Comparison of ENCODE assay signal across 9 cellular contexts in the genomic region with DNA sequence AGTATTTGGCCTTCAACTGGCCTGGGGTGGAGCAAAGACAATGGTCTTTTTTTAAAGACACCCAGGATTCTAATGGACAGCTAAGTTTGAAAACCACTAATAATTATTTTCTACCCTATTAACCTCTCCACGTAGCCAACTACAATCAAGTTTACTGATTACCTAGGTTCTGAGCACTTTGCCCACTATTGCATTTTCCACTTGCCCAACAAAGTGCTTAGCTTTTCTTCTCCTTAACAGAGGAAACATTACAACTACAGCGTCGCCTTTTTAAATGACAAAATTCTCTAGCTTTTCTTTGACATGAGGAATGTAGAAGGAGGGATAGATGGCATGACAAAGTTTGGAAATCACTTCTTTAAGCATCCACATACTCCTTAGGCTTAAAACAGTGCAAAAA. TPM values are rescaled to one million over a fixed set of nuclear protein-coding genes. Genes with fewer than 3 reads are reported as not detected.
DNase-seq lines count a peak whose midpoint lies in the region; ATAC-seq and TF ChIP-seq lines count a peak whose summit lies in the region.
"Had no signal": no experiment of that assay in that cellular context is flagged by ENCODE, and none has a peak within 500 bp of the region (broad histone marks: within the 10 kb centered on the region; RNA-seq: fewer than 3 reads in every experiment).

No MANE protein-coding gene starts in this region.

- peaks cover 62% of the 10 kb centered on the region for H3K4me1 ChIP-seq in ACC112 (ENCODE audit: control insufficient read depth, insufficient read depth, low read length, unreplicated experiment)
- H3K4me1 ChIP-seq in IMR-90 (ENCODE audit: control insufficient read depth, insufficient read depth, low read length): peaks cover 14% of the 10 kb centered on the region; the same call in 1 of the 2 replicates

- H3K27me3 ChIP-seq in ACC112 (ENCODE audit: insufficient read depth, low read length): no peaks in the 10 kb centered on the region
- no peaks in the 10 kb centered on the region for H3K27me3 ChIP-seq in IMR-90 (ENCODE audit: control insufficient read depth, insufficient read depth, low read length)

- H3K56ac ChIP-seq in IMR-90 (ENCODE audit: extremely low read depth, insufficient read depth, low read length): no peak overlapping the region

- TF ChIP-seq RAD21 in IMR-90 (IDR thresholded peaks at IDR 0.05; ENCODE audit: low read length): no peak

- no peak for DNase-seq in IMR-90
- DNase-seq in chondrocyte (ENCODE audit: low spot score): no peak
- DNase-seq in naive thymus-derived CD8-positive, alpha-beta T cell: no peak
- no peak for DNase-seq in effector CD8-positive, alpha-beta T cell (lab: John Stamatoyannopoulos, UW)
- DNase-seq in stimulated activated CD4-positive, alpha-beta T cell treated with anti-CD3 and anti-CD28 coated beads, Interleukin-15, amount 100 ng/mL, for 24 hours: no peak
- DNase-seq in NCI-H1092 treated with DMSO at 0.1 percent for 48 hours (lab: John Stamatoyannopoulos, UW): no peak

- peak overlapping the region; percentile 90 for H3K4me2 ChIP-seq in IMR-90 (ENCODE audit: low read depth, low read length)

- H3K9me3 Mint-ChIP-seq in chondrocyte (ENCODE audit: low read depth): no peaks in the 10 kb centered on the region
- no peaks in the 10 kb centered on the region for H3K9me3 Mint-ChIP-seq in naive thymus-derived CD8-positive, alpha-beta T cell

- H3K14ac ChIP-seq in IMR-90 (replicated peaks; ENCODE audit: low read depth, low read length): 0 out of 2 replicates have a peak overlapping the region, but pooled peaks have one; percentile 3

- TF ChIP-seq CTCF in IMR-90 (conservative IDR thresholded peaks at IDR 0.05; ENCODE audit: low read depth, low read length): no peak
- TF ChIP-seq CTCF in chondrocyte (IDR thresholded peaks at IDR 0.05): no peak

- no TSS peak for BruUV-seq in IMR-90 (replicated peaks; lab: Mats Ljungman, UMichigan)

- H2AK9ac ChIP-seq in IMR-90 (replicated peaks; ENCODE audit: low read depth, low read length, poor library complexity): no peak overlapping the region

- no peak overlapping the region for H2AK5ac ChIP-seq in IMR-90 (ENCODE audit: low read depth, low read length)

- peak overlapping the region; percentile 22; the same call in 1 of the 2 replicates for H3K9ac ChIP-seq in IMR-90 (ENCODE audit: low read depth, low read length)

- POLR2A ChIA-PET in IMR-90 (lab: Charles Lee; ENCODE audit: unreplicated experiment): no interaction called here
- POLR2A ChIA-PET in naive thymus-derived CD8-positive, alpha-beta T cell (lab: Charles Lee): interaction anchor here (0.6 to 2.9 kb wide), 3 partner anchors 31 to 91 kb away, joined by 3 to 7 read pairs (median 3); no protein-coding TSS in a partner anchor

- H3K36me3 ChIP-seq in ACC112 (ENCODE audit: insufficient read depth, low read length): no peaks in the 10 kb centered on the region
- H3K36me3 ChIP-seq in IMR-90 (ENCODE audit: control insufficient read depth, insufficient read depth, low read length): no peaks in the 10 kb centered on the region

- H2AFZ ChIP-seq in ACC112 (ENCODE audit: low read length, unreplicated experiment) (no peak overlapping the region), IMR-90 (replicated peaks; ENCODE audit: low read length, poor library complexity) (no peak overlapping the region)

- peak overlapping the region; percentile 98 for H3K27ac Mint-ChIP-seq in chondrocyte (ENCODE audit: unreplicated experiment)
- H3K27ac Mint-ChIP-seq in naive thymus-derived CD8-positive, alpha-beta T cell: peak overlapping the region; percentile 79 to 99 (median 98)

- H3K9me3 ChIP-seq in IMR-90 (ENCODE audit: control insufficient read depth, insufficient read depth, low read length): no peaks in the 10 kb centered on the region

- H4K91ac ChIP-seq in IMR-90 (ENCODE audit: insufficient read depth, low read depth, low read length): no peak overlapping the region

- H3K18ac ChIP-seq in IMR-90 (ENCODE audit: low read depth, low read length): no peak overlapping the region

- H3K9me1 ChIP-seq in IMR-90 (ENCODE audit: insufficient read depth, low read length): peaks cover 15% of the 10 kb centered on the region

- peaks cover 52% of the 10 kb centered on the region; the same call in 1 of the 2 replicates for H4K20me1 ChIP-seq in IMR-90 (ENCODE audit: insufficient read depth, low read length)

- peak overlapping the region; percentile 79 for H3K4me3 Mint-ChIP-seq in chondrocyte (ENCODE audit: unreplicated experiment)
- H3K4me3 Mint-ChIP-seq in naive thymus-derived CD8-positive, alpha-beta T cell: peak overlapping the region; percentile 92 to 98 (median 96)

- no peaks in the 10 kb centered on the region for H3K27me3 Mint-ChIP-seq in chondrocyte (ENCODE audit: low read depth)
- no peaks in the 10 kb centered on the region for H3K27me3 Mint-ChIP-seq in naive thymus-derived CD8-positive, alpha-beta T cell

- intact Hi-C loops in IMR-90 (cut with micrococcal nuclease): loop anchor here (2.0 to 10.0 kb wide), 4 partner anchors 130 to 865 kb away; no protein-coding TSS in a partner anchor

- in situ Hi-C loops in IMR-90 (cut with MboI; ENCODE audit: low sequenced_read_pairs): loop anchor here (10.0 to 25.0 kb wide), 2 partner anchors 152 to 1050 kb away; no protein-coding TSS in a partner anchor

- no peak for TF ChIP-seq POLR2A in IMR-90 (IDR thresholded peaks at IDR 0.05; ENCODE audit: low read depth, low read length)

- peak overlapping the region; percentile 89 for H3K4me3 ChIP-seq in ACC112 (ENCODE audit: low read depth, low read length)
- H3K4me3 ChIP-seq in IMR-90 (ENCODE audit: insufficient read depth, low read depth, low read length): peak overlapping the region; percentile 81

- H3K79me2 ChIP-seq in ACC112 (ENCODE audit: control insufficient read depth, insufficient read depth, low read length, unreplicated experiment): peaks cover 69% of the 10 kb centered on the region

- 57% methylated on average over 1 of the region's 3 CpGs; no CpG with 5 or more reads in 1 of the 2 experiments for WGBS in IMR-90 (ENCODE audit: extremely low coverage in 2 of 2, insufficient read length in 1 of 2), 2 experiments

- H3K4me1 Mint-ChIP-seq in chondrocyte (ENCODE audit: low read depth): peaks cover 73% of the 10 kb centered on the region
- peaks cover 29 to 67% (median 61%) of the 10 kb centered on the region in 4 donors for H3K4me1 Mint-ChIP-seq in naive thymus-derived CD8-positive, alpha-beta T cell

- ATAC-seq in IMR-90 (ENCODE audit: low read depth) (no peak), GM19351 (IDR thresholded peaks at IDR 0.05; ENCODE audit: unreplicated experiment) (no peak)
- ATAC-seq in naive thymus-derived CD8-positive, alpha-beta T cell: no peak

- H2BK5ac ChIP-seq in IMR-90 (ENCODE audit: low read depth, low read length, poor library complexity, severe bottlenecking): peak overlapping the region; percentile 97

- CTCF ChIA-PET in IMR-90 (lab: Yijun Ruan, JAX): interaction anchor here (0.8 kb wide), 1 partner anchor 133 kb away, joined by 3 read pairs; no protein-coding TSS in a partner anchor

- no peak overlapping the region for H2BK120ac ChIP-seq in IMR-90 (ENCODE audit: low read depth, low read length)

- H4K8ac ChIP-seq in IMR-90 (ENCODE audit: low read depth in 2 of 2, low read length in 2 of 2): no peak overlapping the region

- H3K79me1 ChIP-seq in IMR-90 (ENCODE audit: low read depth in 1 of 2, low read length in 2 of 2): peaks cover 5 to 39% of the 10 kb centered on the region in 2 experiments; a peak in 3 of 4 replicates

- H4K5ac ChIP-seq in IMR-90 (ENCODE audit: low read depth, low read length): no peak overlapping the region

- H3K4ac ChIP-seq in IMR-90 (ENCODE audit: low read depth, low read length): no peak overlapping the region

- no peaks in the 10 kb centered on the region for H3K36me3 Mint-ChIP-seq in chondrocyte (ENCODE audit: low read depth)
- peaks cover 0 to 7% (median 2%) of the 10 kb centered on the region in 3 donors for H3K36me3 Mint-ChIP-seq in naive thymus-derived CD8-positive, alpha-beta T cell

- H3K23ac ChIP-seq in IMR-90 (ENCODE audit: low read depth, low read length): no peak overlapping the region; the same call in 1 of the 2 replicates

- no peak overlapping the region for H2BK20ac ChIP-seq in IMR-90 (ENCODE audit: low read depth, low read length)

- peak overlapping the region; percentile 3; the same call in 1 of the 3 replicates for H2BK15ac ChIP-seq in IMR-90 (ENCODE audit: low read depth, low read length)

- H3K27ac ChIP-seq in ACC112 (ENCODE audit: low read depth, low read length): peak overlapping the region; percentile 100
- H3K27ac ChIP-seq in IMR-90 (ENCODE audit: insufficient read depth, low read length): no peak overlapping the region

- dilution Hi-C loops in IMR-90 (cut with HindIII; ENCODE audit: low sequenced_read_pairs, unreplicated experiment): no loop called here

TF ChIP-seq in IMR-90, 13 proteins besides CTCF, POLR2A, EP300 and RAD21 (continues in another document):
- no peak for TF ChIP-seq RFX5 (IDR thresholded peaks at IDR 0.05; ENCODE audit: low read depth, low read length)
- TF ChIP-seq RCOR1 (IDR thresholded peaks at IDR 0.05; ENCODE audit: insufficient replicate concordance, low read length): no peak
- TF ChIP-seq MXI1 (IDR thresholded peaks at IDR 0.05; ENCODE audit: borderline replicate concordance, low read depth, low read length): no peak
- no peak for TF ChIP-seq ELK1 (IDR thresholded peaks at IDR 0.05; ENCODE audit: borderline replicate concordance, low read depth, low read length)
- no peak for TF ChIP-seq MAZ (IDR thresholded peaks at IDR 0.05; ENCODE audit: borderline replicate concordance, low read depth, low read length)
- no peak for TF ChIP-seq FOS (IDR thresholded peaks at IDR 0.05; ENCODE audit: low read depth, low read length)

RNA-seq across cellular contexts. Expression of gene CHIC2, which starts 2.0 kb away (rescaled TPM):
- 26.3 and 65.0 TPM in 2 replicates for total RNA-seq in IMR-90 (2012; rRNA removed)
- 18.8 and 20.4 TPM in 2 replicates for polyA plus RNA-seq in IMR-90 (2012; rRNA removed)
- polyA plus RNA-seq in IMR-90 (2012; cell fraction: cytosol; rRNA removed): 25.1 and 34.5 TPM in 2 replicates
- polyA plus RNA-seq in IMR-90 (2012; cell fraction: nucleus; rRNA removed; ENCODE audit: low replicate concordance): 13.2 and 17.0 TPM in 2 replicates
- 31.3 to 38.5 TPM (median 36.1 TPM) in 3 replicates for total RNA-seq in chondrocyte
- 10 to 100 TPM; 49.4 to 49.5 TPM for total RNA-seq in naive thymus-derived CD8-positive, alpha-beta T cell
- polyA plus RNA-seq in naive thymus-derived CD8-positive, alpha-beta T cell: 10 to 100 TPM; 51.7 to 70.5 (median 53.7) TPM

RNA-seq across cellular contexts. Expression of gene GSX2, which starts 37.6 kb away (rescaled TPM):
- not detected in 2 replicates for total RNA-seq in IMR-90 (2012; rRNA removed)
- polyA plus RNA-seq in IMR-90 (2012; rRNA removed): not detected in 2 replicates
- polyA plus RNA-seq in IMR-90 (2012; cell fraction: cytosol; rRNA removed): 0.03 TPM in 1 of 2 replicates, not detected in the other
- polyA plus RNA-seq in IMR-90 (2012; cell fraction: nucleus; rRNA removed; ENCODE audit: low replicate concordance): not detected in 2 replicates
- total RNA-seq in chondrocyte: not detected in 3 replicates
- not detected for total RNA-seq in naive thymus-derived CD8-positive, alpha-beta T cell
- polyA plus RNA-seq in naive thymus-derived CD8-positive, alpha-beta T cell: not detected
- total RNA-seq: pulmonary artery endothelial cell had no signal
